Comparison of ENCODE assay signal across 10 cellular contexts in genomic region chr10:25877296-25877695, GRCh38. TPM values are rescaled to one million over a fixed set of nuclear protein-coding genes. Genes with fewer than 3 reads are reported as not detected.
"Had no signal": no experiment of that assay in that cellular context is flagged by ENCODE, and none has a peak within 500 bp of the region (broad histone marks: within the 10 kb centered on the region; RNA-seq: fewer than 3 reads in every experiment).

No MANE protein-coding gene starts in this region.

- H3K4me1 Mint-ChIP-seq: GM23338 had no signal

- H3K27ac ChIP-seq: GM23248 had no signal

- ATAC-seq: GM23338, HCT116 had no signal

- DNase-seq: GM23248, GOT3, H7, H9, HCEC 1CT, HFFc6 had no signal

- H3K4me3 ChIP-seq: GM23248, GM23338, HAP-1 had no signal

- H3K4me3 Mint-ChIP-seq: GM23338, H9, HFFc6 had no signal

- H3K27ac Mint-ChIP-seq: GM23338, H9, HFFc6 had no signal

- H3K9me3 Mint-ChIP-seq: GM23338, HFFc6 had no signal

RNA-seq across cellular contexts. Expression of gene MYO3A, which starts 56.7 kb away (rescaled TPM):
- total RNA-seq: GM23248, H4 had no signal
